In genomic region chr3:156605686-156606605, GRCh38 we compare ENCODE assay signal across 8 cellular contexts. TPM values are rescaled to one million over a fixed set of nuclear protein-coding genes. Genes with fewer than 3 reads are reported as not detected.
DNase-seq lines count a peak whose midpoint lies in the region; ATAC-seq and TF ChIP-seq lines count a peak whose summit lies in the region.

No MANE protein-coding gene starts in this region.

- H3K4me3 Mint-ChIP-seq in T-helper 2 cell treated with Interferon-gamma antibody and Interleukin-4, amounts not matched to agents 5 μg/mL and 100 μg/mL, for 36 hours = peak overlapping the region; percentile 85
- H3K4me3 Mint-ChIP-seq in natural killer cell = peak overlapping the region; percentile 84

- H3K9me3 Mint-ChIP-seq in T-helper 2 cell treated with Interferon-gamma antibody and Interleukin-4, amounts not matched to agents 5 μg/mL and 100 μg/mL, for 36 hours = no peaks in the 10 kb centered on the region
- no peaks in the 10 kb centered on the region for H3K9me3 Mint-ChIP-seq in natural killer cell

- no peaks in the 10 kb centered on the region for H3K36me3 Mint-ChIP-seq in T-helper 2 cell treated with Interferon-gamma antibody and Interleukin-4, amounts not matched to agents 5 μg/mL and 100 μg/mL, for 36 hours (ENCODE audit: low read depth)
- no peaks in the 10 kb centered on the region for H3K36me3 Mint-ChIP-seq in natural killer cell

- ATAC-seq in HG02981 (IDR thresholded peaks at IDR 0.05; ENCODE audit: unreplicated experiment) (peak; percentile 39), natural killer cell (peak in 2 of 3 donors; percentile 65 to 68), HG03469 (IDR thresholded peaks at IDR 0.05; ENCODE audit: unreplicated experiment) (no peak)

- peaks cover 39% of the 10 kb centered on the region for H3K4me1 Mint-ChIP-seq in T-helper 2 cell treated with Interferon-gamma antibody and Interleukin-4, amounts not matched to agents 5 μg/mL and 100 μg/mL, for 36 hours (ENCODE audit: low read depth)
- H3K4me1 Mint-ChIP-seq in natural killer cell = peaks cover 0 to 17% of the 10 kb centered on the region in 2 donors

- TF ChIP-seq CTCF in fibroblast of pulmonary artery (IDR thresholded peaks at IDR 0.05; ENCODE audit: low read length, missing control alignments) (no peak), natural killer cell (IDR thresholded peaks at IDR 0.05) (no peak)

- H3K27ac Mint-ChIP-seq in T-helper 2 cell treated with Interferon-gamma antibody and Interleukin-4, amounts not matched to agents 5 μg/mL and 100 μg/mL, for 36 hours = peak overlapping the region; percentile 69
- peak overlapping the region in 1 of 2 donors; percentile 76 for H3K27ac Mint-ChIP-seq in natural killer cell

- peak overlapping the region; percentile 28 for H3K4me3 ChIP-seq in fibroblast of pulmonary artery (replicated peaks; ENCODE audit: low read depth, low read length)

- H3K27me3 Mint-ChIP-seq in T-helper 2 cell treated with Interferon-gamma antibody and Interleukin-4, amounts not matched to agents 5 μg/mL and 100 μg/mL, for 36 hours (ENCODE audit: low read depth) = peaks cover 5% of the 10 kb centered on the region
- peaks cover 12 to 23% of the 10 kb centered on the region in 2 donors for H3K27me3 Mint-ChIP-seq in natural killer cell (ENCODE audit: low read depth in 2 of 2)

- intact Hi-C loops in natural killer cell (cut with micrococcal nuclease) = no loop called here

- peak; percentile 66 for DNase-seq in GM04503 (ENCODE audit: low read depth)
- DNase-seq in T-helper 2 cell treated with Interferon-gamma antibody and Interleukin-4, amounts not matched to agents 5 μg/mL and 100 μg/mL, for 36 hours (ENCODE audit: low spot score) = no peak
- peak; percentile 70 for DNase-seq in fibroblast of pulmonary artery (ENCODE audit: low read depth)
- DNase-seq in natural killer cell = no peak
- DNase-seq in stimulated activated CD4-positive, alpha-beta T cell treated with anti-CD3 and anti-CD28 coated beads, Interleukin-4, amount 100 ng/mL, for 24 hours = no peak
- no peak for DNase-seq in NCI-H345 treated with DMSO at 0.1 percent for 48 hours (lab: John Stamatoyannopoulos, UW; ENCODE audit: unreplicated experiment)

RNA-seq across cellular contexts. Expression of gene SSR3, which starts 51.0 kb away (rescaled TPM):
- 10 to 100 TPM; 60.7 to 75.1 (median 63.0) TPM for total RNA-seq in natural killer cell

Comparison
In these comparisons a context has a peak if more than half of its experiments do, and no peak if none do; other contexts are left out.
1. DNase-seq: peak in GM04503 (single experiment) and fibroblast of pulmonary artery (single experiment); none in T-helper 2 cell treated with Interferon-gamma antibody and Interleukin-4, amounts not matched to agents 5 μg/mL and 100 μg/mL, for 36 hours (single experiment), natural killer cell (single experiment), stimulated activated CD4-positive, alpha-beta T cell treated with anti-CD3 and anti-CD28 coated beads, Interleukin-4, amount 100 ng/mL, for 24 hours (single experiment) and NCI-H345 treated with DMSO at 0.1 percent for 48 hours (single experiment).